8 cellular contexts compared by ENCODE assay signal in genomic region chr1:156767879-156768608, GRCh38. TPM values are rescaled to one million over a fixed set of nuclear protein-coding genes. Genes with fewer than 3 reads are reported as not detected.
A peak's percentile ranks its signal among the peaks of the same experiment; 100 is the strongest.
DNase-seq lines count a peak whose midpoint lies in the region; ATAC-seq and TF ChIP-seq lines count a peak whose summit lies in the region.

No MANE protein-coding gene starts in this region.

- H3K9me3 ChIP-seq in heart left ventricle (no peaks in the 10 kb centered on the region), psoas muscle (no peaks in the 10 kb centered on the region)

- H3K27me3 ChIP-seq in heart left ventricle (no peaks in the 10 kb centered on the region), psoas muscle (ENCODE audit: insufficient read depth in 3 of 3, low read length in 2 of 3) (no peaks in the 10 kb centered on the region)

- H3K27ac ChIP-seq in heart left ventricle (peak overlapping the region; percentile 80 to 99 (median 94)), psoas muscle (peak overlapping the region; percentile 96)

- peaks cover 0 to 27% (median 19%) of the 10 kb centered on the region in 9 donors for H3K36me3 ChIP-seq in heart left ventricle
- H3K36me3 ChIP-seq in psoas muscle (ENCODE audit: insufficient read depth in 1 of 2, low read depth in 1 of 2), result peaks cover 0 to 19% of the 10 kb centered on the region in 2 donors

- TF ChIP-seq POLR2A in heart left ventricle (IDR thresholded peaks at IDR 0.05), result no peak

- POLR2A ChIA-PET in activated CD8-positive, alpha-beta T cell treated with anti-CD3 and anti-CD28 coated beads, Interleukin-2, amount 10 ng/mL, durations not matched to agents 7 days and 5 days (lab: Charles Lee), result interaction anchor here (1.0 to 4.1 kb wide), 7 partner anchors 14 to 41 kb away, joined by 3 to 35 read pairs (median 7); partner anchors contain the start of genes HDGF, ISG20L2, METTL25B and MRPL24

- H3K27ac Mint-ChIP-seq in activated CD8-positive, alpha-beta T cell treated with anti-CD3 and anti-CD28 coated beads, Interleukin-2, amount 10 ng/mL, durations not matched to agents 7 days and 5 days, result no peak overlapping the region

- H3K4me3 ChIP-seq in heart left ventricle (peak overlapping the region; percentile 52 to 100 (median 80)), psoas muscle (peak overlapping the region; percentile 95)

- H3K9me3 Mint-ChIP-seq in activated CD8-positive, alpha-beta T cell treated with anti-CD3 and anti-CD28 coated beads, Interleukin-2, amount 10 ng/mL, durations not matched to agents 7 days and 5 days (ENCODE audit: insufficient read depth), result no peaks in the 10 kb centered on the region

- CTCF ChIA-PET in activated CD8-positive, alpha-beta T cell treated with anti-CD3 and anti-CD28 coated beads, Interleukin-2, amount 10 ng/mL, durations not matched to agents 7 days and 5 days (lab: Charles Lee), result interaction anchor here (0.6 to 18.8 kb wide), 14 partner anchors 15 to 322 kb away, joined by 3 to 206 read pairs (median 4); partner anchors contain the start of genes HDGF, ISG20L2, METTL25B and MRPL24

- DNase-seq in SIG-M5 treated with dmso at 0.1 percent for 504 hours (lab: John Stamatoyannopoulos, UW; ENCODE audit: unreplicated experiment) (peak; percentile 49), SIG-M5 (lab: John Stamatoyannopoulos, UW) (no peak), heart left ventricle (peak; percentile 33 to 73 (median 40)), psoas muscle (peak; percentile 30 to 73), mucosa of gallbladder (ENCODE audit: low spot score) (no peak), SK-N-DZ (ENCODE audit: low spot score) (no peak)
- DNase-seq in activated CD8-positive, alpha-beta T cell treated with anti-CD3 and anti-CD28 coated beads, Interleukin-2, amount 10 ng/mL, durations not matched to agents 7 days and 5 days, result peak; percentile 39

- intact Hi-C loops in heart left ventricle (cut with DNase I) (loop anchor here in 9 of 10 donors (1.0 to 5.0 kb wide), 7 partner anchors 15 to 41 kb away; partner anchors contain the start of genes ISG20L2 (in 7 of the 9), METTL25B (in 7 of the 9), MRPL24 (in 5 of the 9) and HDGF (in 1 of the 9)), psoas muscle (cut with DNase I) (loop anchor here (2.0 to 5.0 kb wide), 3 partner anchors 17 to 41 kb away; partner anchors contain the start of genes ISG20L2 (in 2 of the 2), METTL25B (in 2 of the 2) and HDGF (in 1 of the 2))

- peaks cover 0 to 62% (median 51%) of the 10 kb centered on the region in 12 donors for H3K4me1 ChIP-seq in heart left ventricle
- peaks cover 55% of the 10 kb centered on the region for H3K4me1 ChIP-seq in psoas muscle

- no peaks in the 10 kb centered on the region for H3K27me3 Mint-ChIP-seq in activated CD8-positive, alpha-beta T cell treated with anti-CD3 and anti-CD28 coated beads, Interleukin-2, amount 10 ng/mL, durations not matched to agents 7 days and 5 days (ENCODE audit: low read depth)

- WGBS in heart left ventricle, 4 donors, result 0 to 1% (median 0%) methylated on average over 13 to 31 of the region's 31 CpGs
- WGBS in psoas muscle, 3 donors, result 0 to 1% (median 1%) methylated on average over 26 to 31 of the region's 31 CpGs

- ATAC-seq in HG03565 (IDR thresholded peaks at IDR 0.05; ENCODE audit: unreplicated experiment) (peak; percentile 3), heart left ventricle (peak in 3 of 4 donors; percentile 1 to 21 (median 6)), psoas muscle (peak; percentile 10 to 39 (median 18))
- peak; percentile 12 for ATAC-seq in activated CD8-positive, alpha-beta T cell treated with anti-CD3 and anti-CD28 coated beads, Interleukin-2, amount 10 ng/mL, durations not matched to agents 7 days and 5 days

- peaks cover 40% of the 10 kb centered on the region for H3K36me3 Mint-ChIP-seq in activated CD8-positive, alpha-beta T cell treated with anti-CD3 and anti-CD28 coated beads, Interleukin-2, amount 10 ng/mL, durations not matched to agents 7 days and 5 days (ENCODE audit: low read depth)

- H3K4me1 Mint-ChIP-seq in activated CD8-positive, alpha-beta T cell treated with anti-CD3 and anti-CD28 coated beads, Interleukin-2, amount 10 ng/mL, durations not matched to agents 7 days and 5 days (ENCODE audit: low read depth), result peaks cover 49% of the 10 kb centered on the region

- H3K4me3 Mint-ChIP-seq in activated CD8-positive, alpha-beta T cell treated with anti-CD3 and anti-CD28 coated beads, Interleukin-2, amount 10 ng/mL, durations not matched to agents 7 days and 5 days, result no peak overlapping the region

- TF ChIP-seq CTCF in heart left ventricle (IDR thresholded peaks at IDR 0.05), result no peak
- no peak for TF ChIP-seq CTCF in psoas muscle (IDR thresholded peaks at IDR 0.05)

RNA-seq across cellular contexts. Expression of gene PRCC, which starts 0.7 kb away (rescaled TPM):
- 10 to 100 TPM; 71.9 to 75.5 TPM for total RNA-seq in activated CD8-positive, alpha-beta T cell treated with anti-CD3 and anti-CD28 coated beads, Interleukin-2, amount 10 ng/mL, durations not matched to agents 7 days and 5 days
- total RNA-seq in heart left ventricle (10 to 100 TPM; 34.6 to 55.5 (median 39.0) TPM), psoas muscle (10 to 100 TPM; 43.7 to 69.3 (median 64.0) TPM), mucosa of gallbladder (57.8 TPM)
- polyA plus RNA-seq in heart left ventricle (10 to 100 TPM; 39.0 to 49.9 TPM), psoas muscle (100 to 1,000 TPM in 1 of 3 donors, 10 to 100 TPM in 2; 46.8 to 107 (median 72.0) TPM)
- 50.6 and 54.6 TPM in 2 replicates for polyA plus RNA-seq in SK-N-DZ (2014; cell fraction: cytosol; rRNA removed)
- 27.8 and 36.4 TPM in 2 replicates for polyA plus RNA-seq in SK-N-DZ (2014; cell fraction: nucleus; rRNA removed)

RNA-seq across cellular contexts. Expression of gene HDGF, which starts 16.6 kb away (rescaled TPM):
- 100 to 1,000 TPM; 261 to 264 TPM for total RNA-seq in activated CD8-positive, alpha-beta T cell treated with anti-CD3 and anti-CD28 coated beads, Interleukin-2, amount 10 ng/mL, durations not matched to agents 7 days and 5 days
- total RNA-seq in heart left ventricle (100 to 1,000 TPM; 137 to 224 (median 147) TPM), psoas muscle (100 to 1,000 TPM; 164 to 240 (median 208) TPM), mucosa of gallbladder (170 TPM)
- polyA plus RNA-seq in heart left ventricle (100 to 1,000 TPM in 1 of 2 donors, 10 to 100 TPM in 1; 87.7 to 240 TPM), psoas muscle (100 to 1,000 TPM; 161 to 367 (median 163) TPM)
- 375 and 505 TPM in 2 replicates for polyA plus RNA-seq in SK-N-DZ (2014; cell fraction: cytosol; rRNA removed)
- polyA plus RNA-seq in SK-N-DZ (2014; cell fraction: nucleus; rRNA removed), result 394 and 426 TPM in 2 replicates

RNA-seq across cellular contexts. Expression of gene MRPL24, which starts 27.2 kb away (rescaled TPM):
- 10 to 100 TPM; 59.8 to 62.6 TPM for total RNA-seq in activated CD8-positive, alpha-beta T cell treated with anti-CD3 and anti-CD28 coated beads, Interleukin-2, amount 10 ng/mL, durations not matched to agents 7 days and 5 days
- total RNA-seq in heart left ventricle (100 to 1,000 TPM in 1 of 9 donors, 10 to 100 TPM in 8; 74.8 to 117 (median 79.6) TPM), psoas muscle (100 to 1,000 TPM in 2 of 4 donors, 10 to 100 TPM in 2; 86.1 to 137 (median 99.8) TPM), mucosa of gallbladder (63.7 TPM)
- polyA plus RNA-seq in heart left ventricle (100 to 1,000 TPM; 135 to 230 TPM), psoas muscle (100 to 1,000 TPM; 140 to 174 (median 146) TPM)
- 98.9 and 109 TPM in 2 replicates for polyA plus RNA-seq in SK-N-DZ (2014; cell fraction: cytosol; rRNA removed)
- polyA plus RNA-seq in SK-N-DZ (2014; cell fraction: nucleus; rRNA removed), result 67.7 and 93.2 TPM in 2 replicates

RNA-seq across cellular contexts. Expression of gene ISG20L2, which starts 39.5 kb away (rescaled TPM):
- total RNA-seq in activated CD8-positive, alpha-beta T cell treated with anti-CD3 and anti-CD28 coated beads, Interleukin-2, amount 10 ng/mL, durations not matched to agents 7 days and 5 days, result 10 to 100 TPM; 56.3 to 58.8 TPM
- total RNA-seq in heart left ventricle (10 to 100 TPM in 8 of 9 donors, 1 to 10 TPM in 1; 8.4 to 17.9 (median 12.8) TPM), psoas muscle (10 to 100 TPM in 3 of 4 donors, 1 to 10 TPM in 1; 7.4 to 19.8 (median 16.5) TPM), mucosa of gallbladder (24.1 TPM)
- polyA plus RNA-seq in heart left ventricle (10 to 100 TPM in 1 of 2 donors, 1 to 10 TPM in 1; 5.1 to 17.6 TPM), psoas muscle (10 to 100 TPM in 2 of 3 donors, 1 to 10 TPM in 1; 7.6 to 20.4 (median 20.2) TPM)
- polyA plus RNA-seq in SK-N-DZ (2014; cell fraction: cytosol; rRNA removed), result 40.3 and 50.7 TPM in 2 replicates
- 5.3 and 6.9 TPM in 2 replicates for polyA plus RNA-seq in SK-N-DZ (2014; cell fraction: nucleus; rRNA removed)

RNA-seq across cellular contexts. Expression of gene METTL25B, which starts 39.8 kb away (rescaled TPM):
- total RNA-seq in activated CD8-positive, alpha-beta T cell treated with anti-CD3 and anti-CD28 coated beads, Interleukin-2, amount 10 ng/mL, durations not matched to agents 7 days and 5 days, result 10 to 100 TPM; 30.0 to 34.0 TPM
- total RNA-seq in heart left ventricle, result 10 to 100 TPM in 8 of 9 donors, 1 to 10 TPM in 1; 8.9 to 18.9 (median 15.0) TPM
- 10 to 100 TPM; 15.6 to 24.3 TPM for polyA plus RNA-seq in heart left ventricle
- total RNA-seq in psoas muscle, result 10 to 100 TPM; 18.5 to 32.1 (median 28.5) TPM
- polyA plus RNA-seq in psoas muscle, result 10 to 100 TPM; 22.1 to 31.5 (median 27.0) TPM
- total RNA-seq in mucosa of gallbladder, result 48.0 TPM
- 37.7 and 39.2 TPM in 2 replicates for polyA plus RNA-seq in SK-N-DZ (2014; cell fraction: cytosol; rRNA removed)
- 54.6 and 79.2 TPM in 2 replicates for polyA plus RNA-seq in SK-N-DZ (2014; cell fraction: nucleus; rRNA removed)

Comparison
In these comparisons a context has a peak if more than half of its experiments do, and no peak if none do; other contexts are left out.
1. DNase-seq: peak in SIG-M5 treated with dmso at 0.1 percent for 504 hours (single experiment), activated CD8-positive, alpha-beta T cell treated with anti-CD3 and anti-CD28 coated beads, Interleukin-2, amount 10 ng/mL, durations not matched to agents 7 days and 5 days (single experiment), heart left ventricle (5 of 5) and psoas muscle (2 of 2); none in SIG-M5 (single experiment), mucosa of gallbladder (single experiment) and SK-N-DZ (single experiment).
2. Peak in every context shown above with its lines, with median percentiles within 50 percentile points of each other: ATAC-seq.